1 cellular context compared by ENCODE assay signal in the genomic region with DNA sequence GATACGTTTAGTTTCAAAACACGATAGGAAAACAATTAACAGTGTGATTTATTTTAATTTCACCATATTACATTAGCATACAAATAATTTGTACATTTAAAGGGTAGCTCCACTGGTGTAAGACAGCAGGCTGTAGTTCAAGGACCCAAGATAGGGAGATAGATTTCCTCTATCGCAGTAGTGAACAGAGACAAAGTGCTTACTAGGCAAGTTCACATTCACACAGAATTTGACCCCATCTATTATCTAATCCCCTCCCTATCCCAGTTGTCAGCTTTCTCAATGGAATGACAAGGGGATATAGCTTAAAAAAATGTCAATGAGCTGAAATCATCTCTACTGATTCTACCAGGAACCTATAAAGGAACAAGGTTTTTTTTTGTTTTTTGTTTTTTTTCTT.
TF ChIP-seq lines count a peak whose summit lies in the region.

No MANE protein-coding gene starts in this region.

TF ChIP-seq in K562, 482 proteins besides CTCF, POLR2A, EP300 and RAD21:
- TF ChIP-seq USF1 (CRISPR knock-in tag; IDR thresholded peaks at IDR 0.05) (no peak), MAFF (IDR thresholded peaks at IDR 0.05; ENCODE audit: low read length) (0 out of 2 replicates have a peak, but pooled peaks have one; percentile 22), ZNF24 (IDR thresholded peaks at IDR 0.05) (no peak), TEAD2 (tag; IDR thresholded peaks at IDR 0.05) (no peak), ZNF316 (IDR thresholded peaks at IDR 0.05) (peak; percentile 68), MAFG (tag; conservative IDR thresholded peaks at IDR 0.05) (0 out of 2 replicates have a peak, but pooled peaks have one; percentile 20), EP400 (IDR thresholded peaks at IDR 0.05) (no peak), GATAD2A (IDR thresholded peaks at IDR 0.05) (no peak), C11orf30 (IDR thresholded peaks at IDR 0.05; ENCODE audit: low read depth) (peak; percentile 55; the same call in 1 of the 2 replicates), ELF4 (CRISPR knock-in tag; IDR thresholded peaks at IDR 0.05) (no peak), CREB1 (IDR thresholded peaks at IDR 0.05) (no peak), CREB1 (CRISPR knock-in tag; IDR thresholded peaks at IDR 0.05) (no peak), MED1 (CRISPR knock-in tag; IDR thresholded peaks at IDR 0.05; ENCODE audit: borderline replicate concordance) (no peak), KAT8 (IDR thresholded peaks at IDR 0.05; ENCODE audit: low read depth) (no peak), ADNP (tag; IDR thresholded peaks at IDR 0.05) (no peak), RBM39 (optimal IDR thresholded peaks at IDR 0.05; ENCODE audit: low read depth, low read length) (no peak), HMG20A (CRISPR knock-in tag; conservative IDR thresholded peaks at IDR 0.05) (no peak), POU5F1 (IDR thresholded peaks at IDR 0.05; ENCODE audit: borderline replicate concordance, low read depth, low read length, partially characterized antibody) (no peak)
- TF ChIP-seq, protein P1, sequence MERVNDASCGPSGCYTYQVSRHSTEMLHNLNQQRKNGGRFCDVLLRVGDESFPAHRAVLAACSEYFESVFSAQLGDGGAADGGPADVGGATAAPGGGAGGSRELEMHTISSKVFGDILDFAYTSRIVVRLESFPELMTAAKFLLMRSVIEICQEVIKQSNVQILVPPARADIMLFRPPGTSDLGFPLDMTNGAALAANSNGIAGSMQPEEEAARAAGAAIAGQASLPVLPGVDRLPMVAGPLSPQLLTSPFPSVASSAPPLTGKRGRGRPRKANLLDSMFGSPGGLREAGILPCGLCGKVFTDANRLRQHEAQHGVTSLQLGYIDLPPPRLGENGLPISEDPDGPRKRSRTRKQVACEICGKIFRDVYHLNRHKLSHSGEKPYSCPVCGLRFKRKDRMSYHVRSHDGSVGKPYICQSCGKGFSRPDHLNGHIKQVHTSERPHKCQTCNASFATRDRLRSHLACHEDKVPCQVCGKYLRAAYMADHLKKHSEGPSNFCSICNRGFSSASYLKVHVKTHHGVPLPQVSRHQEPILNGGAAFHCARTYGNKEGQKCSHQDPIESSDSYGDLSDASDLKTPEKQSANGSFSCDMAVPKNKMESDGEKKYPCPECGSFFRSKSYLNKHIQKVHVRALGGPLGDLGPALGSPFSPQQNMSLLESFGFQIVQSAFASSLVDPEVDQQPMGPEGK (CRISPR knock-in tag; IDR thresholded peaks at IDR 0.05; ENCODE audit: borderline replicate concordance), result no peak
TF ChIP-seq in K562: peak in this region for 4.
